21 cellular contexts compared by ENCODE assay signal in genomic region chr6:3630258-3630828, GRCh38.
"Had no signal": no experiment of that assay in that cellular context is flagged by ENCODE, and none has a peak within 500 bp of the region (broad histone marks: within the 10 kb centered on the region; RNA-seq: fewer than 3 reads in every experiment).

No MANE protein-coding gene starts in this region.

- H3K79me2 ChIP-seq: hepatocyte had no signal

- H3K27ac Mint-ChIP-seq: activated CD4-positive, alpha-beta T cell treated with anti-CD3 and anti-CD28 coated beads, Interleukin-2, amount 10 ng/mL, durations not matched to agents 24 days and 14 days; activated CD8-positive, alpha-beta T cell treated with anti-CD3 and anti-CD28 coated beads for 36 hours; activated naive CD4-positive, alpha-beta T cell treated with anti-CD3 and anti-CD28 coated beads, Interleukin-2, amount 50 U/mL, for 24 hours; mesothelial cell of epicardium; natural killer cell treated with Interleukin-12 subunit alpha and Interleukin-12 subunit beta and Interleukin-15 and Interleukin-18, amount 100 ng/mL, for 72 hours; T-cell had no signal

- H3K4me3 Mint-ChIP-seq: activated CD4-positive, alpha-beta T cell treated with anti-CD3 and anti-CD28 coated beads, Interleukin-2, amount 10 ng/mL, durations not matched to agents 24 days and 14 days; activated CD8-positive, alpha-beta T cell treated with anti-CD3 and anti-CD28 coated beads for 36 hours; activated naive CD4-positive, alpha-beta T cell treated with anti-CD3 and anti-CD28 coated beads, Interleukin-2, amount 50 U/mL, for 24 hours; mesothelial cell of epicardium; natural killer cell treated with Interleukin-12 subunit alpha and Interleukin-12 subunit beta and Interleukin-15 and Interleukin-18, amount 100 ng/mL, for 72 hours; T-cell had no signal

- FAIRE-seq: astrocyte, islet of Langerhans had no signal

- H3K4me2 ChIP-seq: hepatocyte had no signal

- DNase-seq: activated CD4-positive, alpha-beta T cell treated with anti-CD3 and anti-CD28 coated beads, Interleukin-2, amount 10 ng/mL, durations not matched to agents 24 days and 14 days; activated CD8-positive, alpha-beta T cell treated with anti-CD3 and anti-CD28 coated beads for 36 hours; activated gamma-delta T cell; activated T-cell treated with anti-CD3 and anti-CD28 coated beads, Interleukin-2, amount 50 U/mL, for 48 hours; cerebellar nuclear complex; effector CD8-positive, alpha-beta T cell; stimulated activated CD4-positive, alpha-beta T cell treated with anti-CD3 and anti-CD28 coated beads, Interleukin-2, amount 100 ng/mL, for 24 hours; stimulated activated naive CD8-positive, alpha-beta T cell treated with anti-CD3 and anti-CD28 coated beads, Interleukin-15, Interleukin-2, amounts not matched to agents 100 U/mL and 50 U/mL, for 24 hours; substantia nigra; T-cell had no signal

- H3K9me3 ChIP-seq: breast epithelium, prostate gland, right atrium auricular region, tibial nerve had no signal

- H3K36me3 Mint-ChIP-seq: activated naive CD4-positive, alpha-beta T cell treated with anti-CD3 and anti-CD28 coated beads, Interleukin-2, amount 50 U/mL, for 24 hours; mesothelial cell of epicardium; natural killer cell treated with Interleukin-12 subunit alpha and Interleukin-12 subunit beta and Interleukin-15 and Interleukin-18, amount 100 ng/mL, for 72 hours; T-cell had no signal

- H3K4me1 Mint-ChIP-seq: activated CD4-positive, alpha-beta T cell treated with anti-CD3 and anti-CD28 coated beads, Interleukin-2, amount 10 ng/mL, durations not matched to agents 24 days and 14 days; activated naive CD4-positive, alpha-beta T cell treated with anti-CD3 and anti-CD28 coated beads, Interleukin-2, amount 50 U/mL, for 24 hours; mesothelial cell of epicardium had no signal

- H2AFZ ChIP-seq: hepatocyte had no signal

- H3K27me3 ChIP-seq: breast epithelium, hepatocyte, right atrium auricular region had no signal

- H3K9me3 Mint-ChIP-seq: activated CD4-positive, alpha-beta T cell treated with anti-CD3 and anti-CD28 coated beads, Interleukin-2, amount 10 ng/mL, durations not matched to agents 24 days and 14 days; activated CD8-positive, alpha-beta T cell treated with anti-CD3 and anti-CD28 coated beads for 36 hours; activated naive CD4-positive, alpha-beta T cell treated with anti-CD3 and anti-CD28 coated beads, Interleukin-2, amount 50 U/mL, for 24 hours; mesothelial cell of epicardium; natural killer cell treated with Interleukin-12 subunit alpha and Interleukin-12 subunit beta and Interleukin-15 and Interleukin-18, amount 100 ng/mL, for 72 hours; T-cell had no signal

- H3K36me3 ChIP-seq: breast epithelium, prostate gland, right atrium auricular region, tibial nerve had no signal

- ATAC-seq: activated CD8-positive, alpha-beta T cell treated with anti-CD3 and anti-CD28 coated beads for 36 hours; natural killer cell treated with Interleukin-12 subunit alpha and Interleukin-12 subunit beta and Interleukin-15 and Interleukin-18, amount 100 ng/mL, for 72 hours; stimulated activated naive CD8-positive, alpha-beta T cell treated with anti-CD3 and anti-CD28 coated beads, Interleukin-15, Interleukin-2, amounts not matched to agents 100 U/mL and 50 U/mL, for 24 hours; T-cell had no signal

- H3K4me1 ChIP-seq: breast epithelium, prostate gland, right atrium auricular region, tibial nerve had no signal

- H3K4me3 ChIP-seq: breast epithelium, hepatocyte, lung, prostate gland, right atrium auricular region, tibial nerve had no signal

- H3K27ac ChIP-seq: breast epithelium, hepatocyte, prostate gland, right atrium auricular region, tibial nerve had no signal
